In the genomic region with DNA sequence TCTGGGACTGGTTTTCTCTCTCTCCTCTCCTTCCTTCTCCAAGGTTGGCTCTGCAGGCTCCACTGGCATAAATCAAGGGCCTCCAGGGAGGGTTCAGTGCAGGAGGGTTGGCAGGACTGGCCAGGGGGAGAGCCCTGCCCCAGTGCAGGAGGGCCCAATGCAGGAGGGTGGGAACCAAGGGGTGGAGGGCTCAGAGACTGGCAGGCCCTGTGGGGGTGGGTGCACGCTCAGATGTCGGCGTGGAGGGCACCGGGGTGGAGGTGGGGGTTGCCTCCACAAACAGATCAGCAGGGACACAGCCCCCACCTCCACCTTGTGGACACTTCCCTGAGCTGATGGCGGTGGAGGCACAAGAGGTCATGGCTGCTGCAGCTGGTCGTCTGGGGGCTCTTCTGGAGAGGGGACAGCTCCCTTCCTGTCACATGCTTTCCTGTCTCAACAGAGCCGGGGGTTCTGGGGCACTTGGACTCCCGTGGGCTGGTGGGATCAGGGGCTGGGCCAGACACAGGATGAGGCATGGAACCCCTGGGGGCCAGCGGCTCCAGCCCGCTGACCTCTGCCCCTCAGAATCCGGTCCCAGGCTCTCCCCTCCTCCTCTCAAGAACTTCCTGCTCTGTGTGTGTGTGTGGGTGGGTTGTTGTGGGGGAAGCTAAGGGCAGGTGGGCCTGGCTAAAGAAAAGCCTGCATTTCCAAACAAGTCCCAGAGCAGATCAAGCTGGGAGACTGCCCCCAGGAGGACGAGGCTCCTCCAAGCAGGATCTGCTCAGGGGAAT, we compare ENCODE assay signal across 8 cellular contexts. TPM values are rescaled to one million over a fixed set of nuclear protein-coding genes. Genes with fewer than 3 reads are reported as not detected.
DNase-seq lines count a peak whose midpoint lies in the region; ATAC-seq, FAIRE-seq and TF ChIP-seq lines count a peak whose summit lies in the region.

No MANE protein-coding gene starts in this region.

- H3K9ac ChIP-seq in MM.1S (ENCODE audit: low read length) = no peak overlapping the region

- FAIRE-seq in bronchial epithelial cell (lab: Jason Lieb, UNC) = no peak

- H3K9me3 ChIP-seq in BE2C (no peaks in the 10 kb centered on the region), lower lobe of right lung (no peaks in the 10 kb centered on the region), MM.1S (replicated peaks; ENCODE audit: insufficient read depth, low read length) (no peaks in the 10 kb centered on the region)

- no peak overlapping the region for H3K4me2 ChIP-seq in MM.1S (ENCODE audit: low read depth, low read length)

- H3K4me1 ChIP-seq in BE2C = peaks cover 22% of the 10 kb centered on the region
- H3K4me1 ChIP-seq in lower lobe of right lung = peaks cover 67% of the 10 kb centered on the region
- peaks cover 15% of the 10 kb centered on the region for H3K4me1 ChIP-seq in MM.1S (ENCODE audit: low read length)

- TF ChIP-seq CTCF in BE2C (IDR thresholded peaks at IDR 0.05; ENCODE audit: low read depth, low read length) (peak; percentile 54), bronchial epithelial cell (IDR thresholded peaks at IDR 0.05; ENCODE audit: insufficient read depth, low read length, severe bottlenecking) (peak; percentile 23), lower lobe of right lung (IDR thresholded peaks at IDR 0.05) (peak; percentile 26), MM.1S (IDR thresholded peaks at IDR 0.05; ENCODE audit: low read length) (no peak)

- peaks cover 6% of the 10 kb centered on the region; the same call in 1 of the 2 replicates for H3K79me2 ChIP-seq in MM.1S (ENCODE audit: low read length)

- H3K9me2 ChIP-seq in MM.1S (replicated peaks; ENCODE audit: insufficient read depth, low read length) = no peaks in the 10 kb centered on the region

- H3K27me3 ChIP-seq in BE2C (no peaks in the 10 kb centered on the region), bronchial epithelial cell (ENCODE audit: control insufficient read depth, insufficient read depth, low read length) (peaks cover 11% of the 10 kb centered on the region), lower lobe of right lung (ENCODE audit: low read depth) (peaks cover 5% of the 10 kb centered on the region), MM.1S (replicated peaks; ENCODE audit: insufficient read depth, low read length) (peaks cover 14% of the 10 kb centered on the region)

- peak overlapping the region; percentile 74 for H3K27ac ChIP-seq in lower lobe of right lung
- H3K27ac ChIP-seq in MM.1S (ENCODE audit: low read length) = no peak overlapping the region

- intact Hi-C loops in lower lobe of right lung (cut with DNase I) = no loop called here

- peaks cover 4% of the 10 kb centered on the region; the same call in 1 of the 2 replicates for H3F3A ChIP-seq in MM.1S (ENCODE audit: insufficient read depth, low read length)

- ATAC-seq in lower lobe of right lung = peak; percentile 0 to 11
- ATAC-seq in HG02678 (IDR thresholded peaks at IDR 0.05; ENCODE audit: unreplicated experiment) = no peak
- no peak for ATAC-seq in GM18909 (IDR thresholded peaks at IDR 0.05; ENCODE audit: poor library complexity, unreplicated experiment)

- peak; percentile 26; the same call in 1 of the 2 replicates for TF ChIP-seq RAD21 in Ishikawa (IDR thresholded peaks at IDR 0.05; ENCODE audit: low read depth)

- no peak overlapping the region for H2AFZ ChIP-seq in MM.1S (ENCODE audit: low read length)

- no peak for TF ChIP-seq EP300 in Ishikawa (IDR thresholded peaks at IDR 0.05; ENCODE audit: borderline replicate concordance)

- H4K20me1 ChIP-seq in MM.1S (ENCODE audit: insufficient read depth, low read length) = no peaks in the 10 kb centered on the region

- peak overlapping the region; percentile 1 for H3K4me3 ChIP-seq in BE2C (ENCODE audit: low read depth, low read length)
- no peak overlapping the region for H3K4me3 ChIP-seq in bronchial epithelial cell (ENCODE audit: low read depth, low read length)
- H3K4me3 ChIP-seq in lower lobe of right lung = no peak overlapping the region
- no peak overlapping the region for H3K4me3 ChIP-seq in MM.1S (ENCODE audit: low read length)

- DNase-seq in BE2C (peak; percentile 58), bronchial epithelial cell (ENCODE audit: low read depth) (no peak), lower lobe of right lung (no peak), MM.1S (no peak)
- DNase-seq in activated CD4-positive, alpha-beta T cell treated with anti-CD3 and anti-CD28 coated beads for 4 hours = no peak

- H3K36me3 ChIP-seq in BE2C = no peaks in the 10 kb centered on the region
- H3K36me3 ChIP-seq in bronchial epithelial cell (ENCODE audit: control insufficient read depth, insufficient read depth, low read length) = peaks cover 11% of the 10 kb centered on the region
- H3K36me3 ChIP-seq in lower lobe of right lung = peaks cover 15% of the 10 kb centered on the region
- no peaks in the 10 kb centered on the region for H3K36me3 ChIP-seq in MM.1S (replicated peaks; ENCODE audit: insufficient read depth, low read length)

TF ChIP-seq in Ishikawa, 13 proteins besides CTCF, POLR2A, EP300 and RAD21:
- TF ChIP-seq ZBTB7A (IDR thresholded peaks at IDR 0.05; ENCODE audit: low read depth) = 0 out of 2 replicates have a peak, but pooled peaks have one; percentile 18
- TF ChIP-seq TEAD4 (IDR thresholded peaks at IDR 0.05) = no peak

RNA-seq across cellular contexts. Expression of gene ABHD16B, which starts 2.7 kb away (rescaled TPM):
- 9.8 TPM for polyA plus RNA-seq in BE2C (2012; ENCODE audit: insufficient read depth, insufficient read length, low read depth)
- not detected in 2 replicates for total RNA-seq in bronchial epithelial cell
- total RNA-seq in lower lobe of right lung = not detected

RNA-seq across cellular contexts. Expression of gene TPD52L2, which starts 6.5 kb away (rescaled TPM):
- 173 TPM for polyA plus RNA-seq in BE2C (2012; ENCODE audit: insufficient read depth, insufficient read length, low read depth)
- total RNA-seq in bronchial epithelial cell = 172 and 184 TPM in 2 replicates
- total RNA-seq in lower lobe of right lung = 76.9 TPM

RNA-seq across cellular contexts. Expression of gene ZBTB46, which starts 27.5 kb away (rescaled TPM):
- 3.7 TPM for polyA plus RNA-seq in BE2C (2012; ENCODE audit: insufficient read depth, insufficient read length, low read depth)
- total RNA-seq in bronchial epithelial cell = 0.53 and 2.0 TPM in 2 replicates
- 9.9 TPM for total RNA-seq in lower lobe of right lung

RNA-seq across cellular contexts. Expression of gene DNAJC5, which starts 36.3 kb away (rescaled TPM):
- 67.9 TPM for polyA plus RNA-seq in BE2C (2012; ENCODE audit: insufficient read depth, insufficient read length, low read depth)
- total RNA-seq in bronchial epithelial cell (120 and 121 TPM in 2 replicates), lower lobe of right lung (54.5 TPM)

Comparison
In these comparisons a context has a peak if more than half of its experiments do, and no peak if none do; other contexts are left out.
1. ATAC-seq: peak in lower lobe of right lung (2 of 2); none in HG02678 (single experiment) and GM18909 (single experiment).